9 cellular contexts compared by ENCODE assay signal in genomic region chrX:154717824-154718223, GRCh38. TPM values are rescaled to one million over a fixed set of nuclear protein-coding genes. Genes with fewer than 3 reads are reported as not detected.
DNase-seq lines count a peak whose midpoint lies in the region; ATAC-seq, FAIRE-seq and TF ChIP-seq lines count a peak whose summit lies in the region.
"Had no signal": no experiment of that assay in that cellular context is flagged by ENCODE, and none has a peak within 500 bp of the region (broad histone marks: within the 10 kb centered on the region; RNA-seq: fewer than 3 reads in every experiment).

No MANE protein-coding gene starts in this region.

- DNase-seq in activated naive CD4-positive, alpha-beta T cell (lab: John Stamatoyannopoulos, UW) = no peak
- peak; percentile 79 for DNase-seq in RCC 7860 (ENCODE audit: low spot score)
- no peak for DNase-seq in effector memory CD8-positive, alpha-beta T cell
- no peak for DNase-seq in upper lobe of left lung
- no peak for DNase-seq in HPDE6-E6E7 (ENCODE audit: extremely low spot score)
- no peak for DNase-seq in activated CD4-positive, CD25-positive, alpha-beta regulatory T cell (lab: John Stamatoyannopoulos, UW)

- H3K27ac Mint-ChIP-seq in activated naive CD4-positive, alpha-beta T cell treated with anti-CD3 and anti-CD28 coated beads, Interleukin-2, amount 50 U/mL, for 24 hours = peak overlapping the region; percentile 94
- H3K27ac Mint-ChIP-seq in effector memory CD8-positive, alpha-beta T cell = peak overlapping the region; percentile 88 to 96

- TF ChIP-seq POLR2A in upper lobe of left lung (IDR thresholded peaks at IDR 0.05) = no peak

- TF ChIP-seq CTCF in upper lobe of left lung (IDR thresholded peaks at IDR 0.05) = no peak

- H3K36me3 ChIP-seq in upper lobe of left lung = no peaks in the 10 kb centered on the region

- peaks cover 10 to 39% (median 17%) of the 10 kb centered on the region in 4 donors for H3K4me1 ChIP-seq in upper lobe of left lung

- H3K4me1 Mint-ChIP-seq in activated naive CD4-positive, alpha-beta T cell treated with anti-CD3 and anti-CD28 coated beads, Interleukin-2, amount 50 U/mL, for 24 hours = peaks cover 50% of the 10 kb centered on the region
- H3K4me1 Mint-ChIP-seq in effector memory CD8-positive, alpha-beta T cell (ENCODE audit: low read depth in 2 of 2) = peaks cover 47 to 58% of the 10 kb centered on the region in 2 donors

- peak; percentile 27 for ATAC-seq in effector memory CD8-positive, alpha-beta T cell (replicated peaks)
- ATAC-seq in upper lobe of left lung (ENCODE audit: low FRiP score in 2 of 2) (no peak), HG02973 (IDR thresholded peaks at IDR 0.05; ENCODE audit: unreplicated experiment) (no peak)

- no peak overlapping the region for H3K4me3 ChIP-seq in upper lobe of left lung

- 43 to 49% methylated on average over 5 to 7 of the region's 7 CpGs for WGBS in upper lobe of left lung, 2 donors

- no peak for TF ChIP-seq EP300 in upper lobe of left lung (IDR thresholded peaks at IDR 0.05)

- peak overlapping the region; percentile 68 for H3K4me3 Mint-ChIP-seq in activated naive CD4-positive, alpha-beta T cell treated with anti-CD3 and anti-CD28 coated beads, Interleukin-2, amount 50 U/mL, for 24 hours
- H3K4me3 Mint-ChIP-seq in effector memory CD8-positive, alpha-beta T cell = peak overlapping the region; percentile 77 to 80

- peak; percentile 82 for FAIRE-seq in RCC 7860 (lab: Jason Lieb, UNC)

- H3K9me3 Mint-ChIP-seq in activated naive CD4-positive, alpha-beta T cell treated with anti-CD3 and anti-CD28 coated beads, Interleukin-2, amount 50 U/mL, for 24 hours = no peaks in the 10 kb centered on the region
- no peaks in the 10 kb centered on the region for H3K9me3 Mint-ChIP-seq in effector memory CD8-positive, alpha-beta T cell

- H3K27me3 ChIP-seq in upper lobe of left lung = no peaks in the 10 kb centered on the region

- H3K27me3 Mint-ChIP-seq in activated naive CD4-positive, alpha-beta T cell treated with anti-CD3 and anti-CD28 coated beads, Interleukin-2, amount 50 U/mL, for 24 hours = no peaks in the 10 kb centered on the region
- no peaks in the 10 kb centered on the region for H3K27me3 Mint-ChIP-seq in effector memory CD8-positive, alpha-beta T cell

- no peaks in the 10 kb centered on the region for H3K36me3 Mint-ChIP-seq in activated naive CD4-positive, alpha-beta T cell treated with anti-CD3 and anti-CD28 coated beads, Interleukin-2, amount 50 U/mL, for 24 hours
- peaks cover 9% of the 10 kb centered on the region for H3K36me3 Mint-ChIP-seq in effector memory CD8-positive, alpha-beta T cell (ENCODE audit: insufficient read depth)

- H3K27ac ChIP-seq in upper lobe of left lung = peak overlapping the region; percentile 46 to 67 (median 62)

- H3K9me3 ChIP-seq in upper lobe of left lung = peaks cover 0 to 3% (median 0%) of the 10 kb centered on the region in 4 donors

RNA-seq across cellular contexts. Expression of gene GAB3, which starts 33.1 kb away (rescaled TPM):
- 10 to 100 TPM; 10.2 to 30.4 (median 15.4) TPM for total RNA-seq in upper lobe of left lung
- total RNA-seq: G401 had no signal

RNA-seq across cellular contexts. Expression of gene DKC1, which starts 44.8 kb away (rescaled TPM):
- total RNA-seq in upper lobe of left lung = 10 to 100 TPM; 24.1 to 52.4 (median 33.2) TPM
